Comparison of ENCODE assay signal across 1 cellular context in the genomic region with DNA sequence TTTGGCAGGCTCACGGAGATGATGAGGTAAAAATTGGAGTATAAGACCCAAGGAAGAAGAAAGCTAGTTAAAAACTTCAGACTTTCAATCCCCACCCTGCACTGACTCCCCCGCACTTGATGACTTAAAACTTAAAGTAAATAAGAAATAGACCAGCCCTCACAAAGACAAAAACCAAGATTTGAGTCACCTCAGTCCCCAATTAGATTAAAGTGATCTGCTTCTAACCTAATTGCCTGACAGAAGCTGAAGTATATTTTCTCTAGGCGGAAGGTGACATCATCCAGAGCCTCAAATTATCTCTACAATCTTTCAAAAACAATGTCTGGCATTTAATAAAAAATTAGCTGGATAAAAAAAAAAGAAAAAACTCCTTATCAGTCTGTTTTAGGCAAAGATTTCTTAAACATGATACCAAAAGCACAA.
TF ChIP-seq lines count a peak whose summit lies in the region.

No MANE protein-coding gene starts in this region.

TF ChIP-seq in HEK293, 187 proteins besides CTCF, POLR2A, EP300 and RAD21 (continued from another document and continues in another):
- peak; percentile 62; the same call in 1 of the 2 replicates for TF ChIP-seq ZNF184 (tag by site-specific recombination; IDR thresholded peaks at IDR 0.05)
- TF ChIP-seq ZBTB17 (tag by site-specific recombination; IDR thresholded peaks at IDR 0.05), result no peak
- TF ChIP-seq, protein P1, sequence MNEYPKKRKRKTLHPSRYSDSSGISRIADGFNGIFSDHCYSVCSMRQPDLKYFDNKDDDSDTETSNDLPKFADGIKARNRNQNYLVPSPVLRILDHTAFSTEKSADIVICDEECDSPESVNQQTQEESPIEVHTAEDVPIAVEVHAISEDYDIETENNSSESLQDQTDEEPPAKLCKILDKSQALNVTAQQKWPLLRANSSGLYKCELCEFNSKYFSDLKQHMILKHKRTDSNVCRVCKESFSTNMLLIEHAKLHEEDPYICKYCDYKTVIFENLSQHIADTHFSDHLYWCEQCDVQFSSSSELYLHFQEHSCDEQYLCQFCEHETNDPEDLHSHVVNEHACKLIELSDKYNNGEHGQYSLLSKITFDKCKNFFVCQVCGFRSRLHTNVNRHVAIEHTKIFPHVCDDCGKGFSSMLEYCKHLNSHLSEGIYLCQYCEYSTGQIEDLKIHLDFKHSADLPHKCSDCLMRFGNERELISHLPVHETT (tag by site-specific recombination; IDR thresholded peaks at IDR 0.05), result no peak
- TF ChIP-seq ZFP3 (tag by site-specific recombination; IDR thresholded peaks at IDR 0.05; ENCODE audit: low read depth), result no peak
- TF ChIP-seq, protein P2, sequence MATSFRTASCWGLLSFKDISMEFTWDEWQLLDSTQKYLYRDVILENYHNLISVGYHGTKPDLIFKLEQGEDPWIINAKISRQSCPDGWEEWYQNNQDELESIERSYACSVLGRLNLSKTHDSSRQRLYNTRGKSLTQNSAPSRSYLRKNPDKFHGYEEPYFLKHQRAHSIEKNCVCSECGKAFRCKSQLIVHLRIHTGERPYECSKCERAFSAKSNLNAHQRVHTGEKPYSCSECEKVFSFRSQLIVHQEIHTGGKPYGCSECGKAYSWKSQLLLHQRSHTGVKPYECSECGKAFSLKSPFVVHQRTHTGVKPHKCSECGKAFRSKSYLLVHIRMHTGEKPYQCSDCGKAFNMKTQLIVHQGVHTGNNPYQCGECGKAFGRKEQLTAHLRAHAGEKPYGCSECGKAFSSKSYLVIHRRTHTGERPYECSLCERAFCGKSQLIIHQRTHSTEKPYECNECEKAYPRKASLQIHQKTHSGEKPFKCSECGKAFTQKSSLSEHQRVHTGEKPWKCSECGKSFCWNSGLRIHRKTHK (tag by site-specific recombination; IDR thresholded peaks at IDR 0.05), result no peak
- TF ChIP-seq KLF10 (tag by site-specific recombination; IDR thresholded peaks at IDR 0.05), result peak; percentile 35; the same call in 1 of the 2 replicates
- no peak for TF ChIP-seq ZNF677 (tag by site-specific recombination; IDR thresholded peaks at IDR 0.05)
- TF ChIP-seq ZNF221 (tag by site-specific recombination; IDR thresholded peaks at IDR 0.05; ENCODE audit: borderline replicate concordance), result no peak
- TF ChIP-seq BCL11B (tag by site-specific recombination; IDR thresholded peaks at IDR 0.05; ENCODE audit: low read depth), result no peak
- TF ChIP-seq ZNF146 (tag by site-specific recombination; IDR thresholded peaks at IDR 0.05), result no peak
- peak; percentile 49 for TF ChIP-seq ZNF510 (tag by site-specific recombination; IDR thresholded peaks at IDR 0.05; ENCODE audit: insufficient replicate concordance)
- no peak for TF ChIP-seq ZNF658 (tag by site-specific recombination; IDR thresholded peaks at IDR 0.05)
- TF ChIP-seq, protein P3, sequence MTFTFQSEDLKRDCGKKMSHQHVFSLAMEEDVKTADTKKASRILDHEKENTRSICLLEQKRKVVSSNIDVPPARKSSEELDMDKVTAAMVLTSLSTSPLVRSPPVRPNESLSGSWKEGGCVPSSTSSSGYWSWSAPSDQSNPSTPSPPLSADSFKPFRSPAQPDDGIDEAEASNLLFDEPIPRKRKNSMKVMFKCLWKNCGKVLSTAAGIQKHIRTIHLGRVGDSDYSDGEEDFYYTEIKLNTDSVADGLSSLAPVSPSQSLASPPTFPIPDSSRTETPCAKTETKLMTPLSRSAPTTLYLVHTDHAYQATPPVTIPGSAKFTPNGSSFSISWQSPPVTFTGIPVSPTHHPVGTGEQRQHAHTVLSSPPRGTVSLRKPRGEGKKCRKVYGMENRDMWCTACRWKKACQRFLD (tag by site-specific recombination; IDR thresholded peaks at IDR 0.05), result no peak
- TF ChIP-seq, protein P4, sequence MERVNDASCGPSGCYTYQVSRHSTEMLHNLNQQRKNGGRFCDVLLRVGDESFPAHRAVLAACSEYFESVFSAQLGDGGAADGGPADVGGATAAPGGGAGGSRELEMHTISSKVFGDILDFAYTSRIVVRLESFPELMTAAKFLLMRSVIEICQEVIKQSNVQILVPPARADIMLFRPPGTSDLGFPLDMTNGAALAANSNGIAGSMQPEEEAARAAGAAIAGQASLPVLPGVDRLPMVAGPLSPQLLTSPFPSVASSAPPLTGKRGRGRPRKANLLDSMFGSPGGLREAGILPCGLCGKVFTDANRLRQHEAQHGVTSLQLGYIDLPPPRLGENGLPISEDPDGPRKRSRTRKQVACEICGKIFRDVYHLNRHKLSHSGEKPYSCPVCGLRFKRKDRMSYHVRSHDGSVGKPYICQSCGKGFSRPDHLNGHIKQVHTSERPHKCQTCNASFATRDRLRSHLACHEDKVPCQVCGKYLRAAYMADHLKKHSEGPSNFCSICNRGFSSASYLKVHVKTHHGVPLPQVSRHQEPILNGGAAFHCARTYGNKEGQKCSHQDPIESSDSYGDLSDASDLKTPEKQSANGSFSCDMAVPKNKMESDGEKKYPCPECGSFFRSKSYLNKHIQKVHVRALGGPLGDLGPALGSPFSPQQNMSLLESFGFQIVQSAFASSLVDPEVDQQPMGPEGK (tag by site-specific recombination; IDR thresholded peaks at IDR 0.05), result no peak
- TF ChIP-seq ZNF37A (tag by site-specific recombination; IDR thresholded peaks at IDR 0.05), result no peak
- TF ChIP-seq, protein P5, sequence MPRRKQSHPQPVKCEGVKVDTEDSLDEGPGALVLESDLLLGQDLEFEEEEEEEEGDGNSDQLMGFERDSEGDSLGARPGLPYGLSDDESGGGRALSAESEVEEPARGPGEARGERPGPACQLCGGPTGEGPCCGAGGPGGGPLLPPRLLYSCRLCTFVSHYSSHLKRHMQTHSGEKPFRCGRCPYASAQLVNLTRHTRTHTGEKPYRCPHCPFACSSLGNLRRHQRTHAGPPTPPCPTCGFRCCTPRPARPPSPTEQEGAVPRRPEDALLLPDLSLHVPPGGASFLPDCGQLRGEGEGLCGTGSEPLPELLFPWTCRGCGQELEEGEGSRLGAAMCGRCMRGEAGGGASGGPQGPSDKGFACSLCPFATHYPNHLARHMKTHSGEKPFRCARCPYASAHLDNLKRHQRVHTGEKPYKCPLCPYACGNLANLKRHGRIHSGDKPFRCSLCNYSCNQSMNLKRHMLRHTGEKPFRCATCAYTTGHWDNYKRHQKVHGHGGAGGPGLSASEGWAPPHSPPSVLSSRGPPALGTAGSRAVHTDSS (tag by site-specific recombination; IDR thresholded peaks at IDR 0.05), result no peak
- TF ChIP-seq ZEB2 (tag by site-specific recombination; IDR thresholded peaks at IDR 0.05), result 0 out of 2 replicates have a peak, but pooled peaks have one; percentile 39
- TF ChIP-seq ZNF76 (tag by site-specific recombination; IDR thresholded peaks at IDR 0.05; ENCODE audit: borderline replicate concordance, low read depth), result no peak
- peak; percentile 87 for TF ChIP-seq MZF1 (tag by site-specific recombination; IDR thresholded peaks at IDR 0.05; ENCODE audit: borderline replicate concordance)
- no peak for TF ChIP-seq ZNF777 (tag by site-specific recombination; IDR thresholded peaks at IDR 0.05; ENCODE audit: borderline replicate concordance)
- no peak for TF ChIP-seq ZNF433 (tag by site-specific recombination; IDR thresholded peaks at IDR 0.05; ENCODE audit: low read depth)
- no peak for TF ChIP-seq ZBTB1 (tag by site-specific recombination; IDR thresholded peaks at IDR 0.05)
- TF ChIP-seq ZNF654 (tag by site-specific recombination; IDR thresholded peaks at IDR 0.05; ENCODE audit: low read depth), result no peak
- no peak for TF ChIP-seq ZNF416 (tag by site-specific recombination; IDR thresholded peaks at IDR 0.05)
- TF ChIP-seq, protein P6, sequence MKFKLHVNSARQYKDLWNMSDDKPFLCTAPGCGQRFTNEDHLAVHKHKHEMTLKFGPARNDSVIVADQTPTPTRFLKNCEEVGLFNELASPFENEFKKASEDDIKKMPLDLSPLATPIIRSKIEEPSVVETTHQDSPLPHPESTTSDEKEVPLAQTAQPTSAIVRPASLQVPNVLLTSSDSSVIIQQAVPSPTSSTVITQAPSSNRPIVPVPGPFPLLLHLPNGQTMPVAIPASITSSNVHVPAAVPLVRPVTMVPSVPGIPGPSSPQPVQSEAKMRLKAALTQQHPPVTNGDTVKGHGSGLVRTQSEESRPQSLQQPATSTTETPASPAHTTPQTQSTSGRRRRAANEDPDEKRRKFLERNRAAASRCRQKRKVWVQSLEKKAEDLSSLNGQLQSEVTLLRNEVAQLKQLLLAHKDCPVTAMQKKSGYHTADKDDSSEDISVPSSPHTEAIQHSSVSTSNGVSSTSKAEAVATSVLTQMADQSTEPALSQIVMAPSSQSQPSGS (tag by site-specific recombination; IDR thresholded peaks at IDR 0.05; ENCODE audit: low read depth), result peak; percentile 69
- no peak for TF ChIP-seq YY2 (tag by site-specific recombination; IDR thresholded peaks at IDR 0.05)
- no peak for TF ChIP-seq ZNF324 (tag by site-specific recombination; IDR thresholded peaks at IDR 0.05)
- TF ChIP-seq ZNF707 (tag by site-specific recombination; IDR thresholded peaks at IDR 0.05), result no peak
- TF ChIP-seq ZBTB7A (tag by site-specific recombination; IDR thresholded peaks at IDR 0.05; ENCODE audit: low read depth), result no peak
- TF ChIP-seq ZNF175 (tag by site-specific recombination; IDR thresholded peaks at IDR 0.05), result no peak
- peak; percentile 34; the same call in 1 of the 2 replicates for TF ChIP-seq KLF8 (tag by site-specific recombination; IDR thresholded peaks at IDR 0.05)
- TF ChIP-seq, protein P7, sequence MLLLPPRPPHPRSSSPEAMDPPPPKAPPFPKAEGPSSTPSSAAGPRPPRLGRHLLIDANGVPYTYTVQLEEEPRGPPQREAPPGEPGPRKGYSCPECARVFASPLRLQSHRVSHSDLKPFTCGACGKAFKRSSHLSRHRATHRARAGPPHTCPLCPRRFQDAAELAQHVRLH (tag by site-specific recombination; IDR thresholded peaks at IDR 0.05), result no peak
- no peak for TF ChIP-seq HOXA7 (CRISPR knock-in tag; IDR thresholded peaks at IDR 0.05; ENCODE audit: borderline replicate concordance)
- TF ChIP-seq, protein P8, sequence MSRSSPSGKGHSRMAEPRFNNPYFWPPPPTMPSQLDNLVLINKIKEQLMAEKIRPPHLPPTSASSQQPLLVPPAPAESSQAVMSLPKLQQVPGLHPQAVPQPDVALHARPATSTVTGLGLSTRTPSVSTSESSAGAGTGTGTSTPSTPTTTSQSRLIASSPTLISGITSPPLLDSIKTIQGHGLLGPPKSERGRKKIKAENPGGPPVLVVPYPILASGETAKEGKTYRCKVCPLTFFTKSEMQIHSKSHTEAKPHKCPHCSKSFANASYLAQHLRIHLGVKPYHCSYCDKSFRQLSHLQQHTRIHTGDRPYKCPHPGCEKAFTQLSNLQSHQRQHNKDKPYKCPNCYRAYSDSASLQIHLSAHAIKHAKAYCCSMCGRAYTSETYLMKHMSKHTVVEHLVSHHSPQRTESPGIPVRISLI (tag by site-specific recombination; IDR thresholded peaks at IDR 0.05), result peak; percentile 91
- TF ChIP-seq, protein P9, sequence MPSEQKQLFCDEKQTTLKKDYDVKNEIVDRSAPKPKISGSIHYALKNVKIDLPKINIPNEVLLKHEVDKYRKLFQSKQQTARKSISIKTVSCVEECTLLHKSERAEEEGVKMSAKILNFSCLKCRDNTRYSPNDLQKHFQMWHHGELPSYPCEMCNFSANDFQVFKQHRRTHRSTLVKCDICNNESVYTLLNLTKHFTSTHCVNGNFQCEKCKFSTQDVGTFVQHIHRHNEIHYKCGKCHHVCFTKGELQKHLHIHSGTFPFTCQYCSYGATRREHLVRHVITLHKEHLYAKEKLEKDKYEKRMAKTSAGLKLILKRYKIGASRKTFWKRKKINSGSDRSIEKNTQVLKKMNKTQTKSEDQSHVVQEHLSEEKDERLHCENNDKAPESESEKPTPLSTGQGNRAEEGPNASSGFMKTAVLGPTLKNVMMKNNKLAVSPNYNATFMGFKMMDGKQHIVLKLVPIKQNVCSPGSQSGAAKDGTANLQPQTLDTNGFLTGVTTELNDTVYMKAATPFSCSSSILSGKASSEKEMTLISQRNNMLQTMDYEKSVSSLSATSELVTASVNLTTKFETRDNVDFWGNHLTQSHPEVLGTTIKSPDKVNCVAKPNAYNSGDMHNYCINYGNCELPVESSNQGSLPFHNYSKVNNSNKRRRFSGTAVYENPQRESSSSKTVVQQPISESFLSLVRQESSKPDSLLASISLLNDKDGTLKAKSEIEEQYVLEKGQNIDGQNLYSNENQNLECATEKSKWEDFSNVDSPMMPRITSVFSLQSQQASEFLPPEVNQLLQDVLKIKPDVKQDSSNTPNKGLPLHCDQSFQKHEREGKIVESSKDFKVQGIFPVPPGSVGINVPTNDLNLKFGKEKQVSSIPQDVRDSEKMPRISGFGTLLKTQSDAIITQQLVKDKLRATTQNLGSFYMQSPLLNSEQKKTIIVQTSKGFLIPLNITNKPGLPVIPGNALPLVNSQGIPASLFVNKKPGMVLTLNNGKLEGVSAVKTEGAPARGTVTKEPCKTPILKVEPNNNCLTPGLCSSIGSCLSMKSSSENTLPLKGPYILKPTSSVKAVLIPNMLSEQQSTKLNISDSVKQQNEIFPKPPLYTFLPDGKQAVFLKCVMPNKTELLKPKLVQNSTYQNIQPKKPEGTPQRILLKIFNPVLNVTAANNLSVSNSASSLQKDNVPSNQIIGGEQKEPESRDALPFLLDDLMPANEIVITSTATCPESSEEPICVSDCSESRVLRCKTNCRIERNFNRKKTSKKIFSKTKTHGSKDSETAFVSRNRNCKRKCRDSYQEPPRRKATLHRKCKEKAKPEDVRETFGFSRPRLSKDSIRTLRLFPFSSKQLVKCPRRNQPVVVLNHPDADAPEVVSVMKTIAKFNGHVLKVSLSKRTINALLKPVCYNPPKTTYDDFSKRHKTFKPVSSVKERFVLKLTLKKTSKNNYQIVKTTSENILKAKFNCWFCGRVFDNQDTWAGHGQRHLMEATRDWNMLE (tag by site-specific recombination; conservative IDR thresholded peaks at IDR 0.05; ENCODE audit: low read depth), result no peak; the same call in 1 of the 2 replicates
- TF ChIP-seq EGR2 (tag by site-specific recombination; IDR thresholded peaks at IDR 0.05; ENCODE audit: low read depth), result no peak
- TF ChIP-seq ZNF529 (tag by site-specific recombination; IDR thresholded peaks at IDR 0.05; ENCODE audit: insufficient replicate concordance), result no peak
- TF ChIP-seq, protein P10, sequence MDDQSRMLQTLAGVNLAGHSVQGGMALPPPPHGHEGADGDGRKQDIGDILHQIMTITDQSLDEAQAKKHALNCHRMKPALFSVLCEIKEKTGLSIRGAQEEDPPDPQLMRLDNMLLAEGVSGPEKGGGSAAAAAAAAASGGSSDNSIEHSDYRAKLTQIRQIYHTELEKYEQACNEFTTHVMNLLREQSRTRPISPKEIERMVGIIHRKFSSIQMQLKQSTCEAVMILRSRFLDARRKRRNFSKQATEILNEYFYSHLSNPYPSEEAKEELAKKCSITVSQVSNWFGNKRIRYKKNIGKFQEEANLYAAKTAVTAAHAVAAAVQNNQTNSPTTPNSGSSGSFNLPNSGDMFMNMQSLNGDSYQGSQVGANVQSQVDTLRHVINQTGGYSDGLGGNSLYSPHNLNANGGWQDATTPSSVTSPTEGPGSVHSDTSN (CRISPR knock-in tag; IDR thresholded peaks at IDR 0.05), result no peak
- TF ChIP-seq, protein P11, sequence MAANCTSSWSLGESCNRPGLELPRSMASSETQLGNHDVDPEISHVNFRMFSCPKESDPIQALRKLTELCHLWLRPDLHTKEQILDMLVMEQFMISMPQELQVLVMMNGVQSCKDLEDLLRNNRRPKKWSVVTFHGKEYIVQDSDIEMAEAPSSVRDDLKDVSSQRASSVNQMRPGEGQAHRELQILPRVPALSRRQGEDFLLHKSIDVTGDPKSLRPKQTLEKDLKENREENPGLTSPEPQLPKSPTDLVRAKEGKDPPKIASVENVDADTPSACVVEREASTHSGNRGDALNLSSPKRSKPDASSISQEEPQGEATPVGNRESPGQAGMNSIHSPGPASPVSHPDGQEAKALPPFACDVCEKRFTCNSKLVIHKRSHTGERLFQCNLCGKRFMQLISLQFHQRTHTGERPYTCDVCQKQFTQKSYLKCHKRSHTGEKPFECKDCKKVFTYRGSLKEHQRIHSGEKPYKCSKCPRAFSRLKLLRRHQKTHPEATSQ (tag by site-specific recombination; IDR thresholded peaks at IDR 0.05), result no peak
